35 cellular contexts compared by ENCODE assay signal in the genomic region with DNA sequence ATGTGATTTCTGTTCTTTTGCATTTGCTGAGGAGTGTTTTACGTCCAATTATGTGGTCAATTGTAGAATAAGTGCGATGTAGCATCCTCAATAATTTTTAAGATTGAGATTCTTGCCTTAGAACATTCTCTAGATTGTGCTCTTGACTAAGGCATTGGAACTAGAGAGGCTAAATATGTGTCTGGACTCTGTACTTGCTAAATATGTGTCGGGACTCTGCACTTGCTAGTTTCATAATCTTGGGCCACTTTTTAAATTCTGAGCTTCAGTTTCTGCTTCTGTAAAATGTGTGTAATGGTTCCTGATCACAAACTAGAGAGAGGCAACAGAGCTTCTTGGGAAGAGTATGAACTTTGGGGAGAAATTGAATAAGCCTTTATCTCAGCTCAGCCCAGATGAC.
"Had no signal": no experiment of that assay in that cellular context is flagged by ENCODE, and none has a peak within 500 bp of the region (broad histone marks: within the 10 kb centered on the region; RNA-seq: fewer than 3 reads in every experiment).

No MANE protein-coding gene starts in this region.

- H3K4me3 ChIP-seq: MG63 had no signal

- H3K27me3 ChIP-seq: MG63 had no signal

- DNase-seq: Karpas-422, Kasumi-1, KG1, MG63, MM.1S, MV-4-11, NCI-H1048, NCI-H1092, NCI-H1092 treated with DMSO at 0.1 percent for 48 hours, NCI-H1105, NCI-H1105 treated with DMSO at 0.1 percent for 48 hours, NCI-H1417, NCI-H1417 treated with DMSO at 0.1 percent for 48 hours, NCI-H1436, NCI-H1436 treated with DMSO at 0.1 percent for 48 hours, NCI-H146, NCI-H1694, NCI-H1694 treated with DMSO at 0.1 percent for 48 hours, NCI-H187, NCI-H187 treated with DMSO at 0.1 percent for 48 hours, NCI-H1930, NCI-H2029, NCI-H2029 treated with DMSO at 0.1 percent for 48 hours, NCI-H2081, NCI-H2081 treated with DMSO at 0.1 percent for 48 hours, NCI-H2107, NCI-H2171, NCI-H2171 treated with DMSO at 0.1 percent for 48 hours, NCI-H2227 treated with DMSO at 0.1 percent for 48 hours, NCI-H226, NCI-H345, NCI-H446, NCI-H446 treated with DMSO at 0.1 percent for 48 hours, NCI-H510A had no signal

- H3K36me3 ChIP-seq: MG63 had no signal

- H3K9ac ChIP-seq: KMS-11 had no signal

- H3K9me3 ChIP-seq: MG63 had no signal

- H3K27ac ChIP-seq: KMS-11 had no signal
